In genomic region chr12:18361431-18361830, GRCh38 we compare ENCODE assay signal across 22 cellular contexts.
"Had no signal": no experiment of that assay in that cellular context is flagged by ENCODE, and none has a peak within 500 bp of the region (broad histone marks: within the 10 kb centered on the region; RNA-seq: fewer than 3 reads in every experiment).

No MANE protein-coding gene starts in this region.

- H3K27ac Mint-ChIP-seq: activated naive CD8-positive, alpha-beta T cell treated with anti-CD3 and anti-CD28 coated beads for 36 hours; natural killer cell treated with Interleukin-12 subunit alpha and Interleukin-12 subunit beta and Interleukin-15 and Interleukin-18, amount 100 ng/mL, for 72 hours; stimulated activated memory B cell treated with anti-CD40 and anti-IgM and Interleukin-4, amounts not matched to agents 10 μg/mL and 1 μg/mL and 100 μg/mL, for 72 hours; WTC11 had no signal

- H3K9ac ChIP-seq: parathyroid adenoma had no signal

- ATAC-seq: gastrocnemius medialis; left cardiac atrium; natural killer cell treated with Interleukin-12 subunit alpha and Interleukin-12 subunit beta and Interleukin-15 and Interleukin-18, amount 100 ng/mL, for 72 hours; right lobe of liver; stimulated activated memory B cell treated with anti-CD40 and anti-IgM and Interleukin-4, amounts not matched to agents 10 μg/mL and 1 μg/mL and 100 μg/mL, for 72 hours; WTC11 had no signal

- H3K4me3 ChIP-seq: cardiac muscle cell, gastrocnemius medialis, right lobe of liver, stomach, transverse colon had no signal

- H3K4me1 ChIP-seq: gastrocnemius medialis, parathyroid adenoma, stomach, transverse colon had no signal

- H3K27me3 Mint-ChIP-seq: activated naive CD8-positive, alpha-beta T cell treated with anti-CD3 and anti-CD28 coated beads for 36 hours; natural killer cell treated with Interleukin-12 subunit alpha and Interleukin-12 subunit beta and Interleukin-15 and Interleukin-18, amount 100 ng/mL, for 72 hours; stimulated activated memory B cell treated with anti-CD40 and anti-IgM and Interleukin-4, amounts not matched to agents 10 μg/mL and 1 μg/mL and 100 μg/mL, for 72 hours had no signal

- H3K9me3 ChIP-seq: gastrocnemius medialis, neutrophil, right lobe of liver, stomach, transverse colon had no signal

- H3K4me1 Mint-ChIP-seq: activated naive CD8-positive, alpha-beta T cell treated with anti-CD3 and anti-CD28 coated beads for 36 hours; stimulated activated memory B cell treated with anti-CD40 and anti-IgM and Interleukin-4, amounts not matched to agents 10 μg/mL and 1 μg/mL and 100 μg/mL, for 72 hours had no signal

- DNase-seq: activated CD4-positive, alpha-beta T cell treated with anti-CD3 and anti-CD28 coated beads, Interleukin-2, amount 50 U/mL, for 4 hours; activated CD8-positive, alpha-beta memory T cell treated with anti-CD3 and anti-CD28 coated beads for 24 hours; activated CD8-positive, alpha-beta memory T cell treated with anti-CD3 and anti-CD28 coated beads, Interleukin-2, amount 50 U/mL, for 4 hours; activated naive CD4-positive, alpha-beta T cell treated with Interleukin-2 at 50 U/mL for 16 hours; activated naive CD8-positive, alpha-beta T cell treated with anti-CD3 and anti-CD28 coated beads for 36 hours; activated T-cell treated with anti-CD3 and anti-CD28 coated beads, Interleukin-2, amount 50 U/mL, for 48 hours; gastrocnemius medialis; head of caudate nucleus; islet precursor cell; left cardiac atrium; right lobe of liver; small intestine; stimulated activated CD4-positive, alpha-beta T cell treated with anti-CD3 and anti-CD28 coated beads, Interleukin-2, amount 100 ng/mL, for 24 hours; stomach; T-helper 9 cell; transverse colon had no signal

- H3K4me3 Mint-ChIP-seq: activated naive CD8-positive, alpha-beta T cell treated with anti-CD3 and anti-CD28 coated beads for 36 hours; natural killer cell treated with Interleukin-12 subunit alpha and Interleukin-12 subunit beta and Interleukin-15 and Interleukin-18, amount 100 ng/mL, for 72 hours; stimulated activated memory B cell treated with anti-CD40 and anti-IgM and Interleukin-4, amounts not matched to agents 10 μg/mL and 1 μg/mL and 100 μg/mL, for 72 hours; WTC11 had no signal

- H3K27ac ChIP-seq: cardiac muscle cell, gastrocnemius medialis, neutrophil, parathyroid adenoma, right lobe of liver, stomach, transverse colon had no signal

- H3K36me3 ChIP-seq: cardiac muscle cell, gastrocnemius medialis, neutrophil, transverse colon had no signal

- H3K36me3 Mint-ChIP-seq: activated naive CD8-positive, alpha-beta T cell treated with anti-CD3 and anti-CD28 coated beads for 36 hours; stimulated activated memory B cell treated with anti-CD40 and anti-IgM and Interleukin-4, amounts not matched to agents 10 μg/mL and 1 μg/mL and 100 μg/mL, for 72 hours had no signal

- H3K79me2 ChIP-seq: parathyroid adenoma had no signal

- H3K27me3 ChIP-seq: cardiac muscle cell, gastrocnemius medialis, neutrophil, right lobe of liver, stomach, transverse colon had no signal

- H2AFZ ChIP-seq: parathyroid adenoma had no signal
